In the genomic region with DNA sequence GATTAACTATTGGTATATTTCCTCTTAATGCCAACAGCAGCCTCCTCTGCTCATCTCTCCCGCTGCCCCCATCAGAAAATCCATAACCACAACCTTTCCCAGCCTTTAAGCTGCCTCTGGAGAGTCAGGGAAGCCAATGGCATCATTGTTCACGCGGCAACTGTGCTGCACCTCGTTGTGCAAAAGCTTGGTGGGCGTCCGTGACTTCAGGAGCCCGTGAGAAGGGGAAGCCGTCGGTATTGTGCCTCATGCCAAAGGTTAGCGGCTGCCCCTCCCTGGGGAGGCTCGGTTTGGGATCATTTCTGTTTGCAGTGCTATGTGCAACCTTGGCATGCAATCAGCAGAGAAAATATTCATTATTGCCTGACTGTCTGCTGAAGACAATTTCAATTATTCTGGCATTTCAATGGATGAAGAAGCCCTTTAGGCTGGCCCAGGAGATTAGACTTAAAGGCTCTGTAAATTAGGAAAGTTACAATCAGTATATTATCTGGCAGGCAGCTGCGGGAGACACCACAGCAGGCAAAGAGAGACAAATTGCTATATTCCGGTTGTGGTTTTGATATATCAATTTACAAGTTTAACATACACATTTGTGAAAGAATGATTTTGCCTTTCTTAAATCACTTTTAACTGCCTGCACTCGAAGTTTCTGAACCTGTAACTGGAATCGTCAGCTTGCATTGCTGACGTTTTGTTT, we compare ENCODE assay signal across 32 cellular contexts.
"Had no signal": no experiment of that assay in that cellular context is flagged by ENCODE, and none has a peak within 500 bp of the region (broad histone marks: within the 10 kb centered on the region; RNA-seq: fewer than 3 reads in every experiment).

No MANE protein-coding gene starts in this region.

- H3K27ac Mint-ChIP-seq: activated CD4-positive, alpha-beta T cell treated with anti-CD3 and anti-CD28 coated beads, Interleukin-2, amount 10 ng/mL, durations not matched to agents 7 days and 5 days; activated CD8-positive, alpha-beta T cell treated with anti-CD3 and anti-CD28 coated beads for 36 hours; activated naive CD8-positive, alpha-beta T cell; dendritic cell treated with granulocyte-macrophage colony-stimulating factor and Interleukin-4, amounts not matched to agents 40 ng/mL and 50 ng/mL, for 4 days; natural killer cell treated with Interleukin-12 subunit alpha and Interleukin-12 subunit beta and Interleukin-15 and Interleukin-18, amount 100 ng/mL, for 72 hours; stimulated activated memory B cell treated with anti-CD40 and anti-IgM and Interleukin-4, amounts not matched to agents 10 μg/mL and 1 μg/mL and 100 μg/mL, for 72 hours; stimulated activated naive CD8-positive, alpha-beta T cell treated with anti-CD3 and anti-CD28 coated beads, Interleukin-15, amount 100 ng/mL, for 72 hours; T-helper 17 cell; WTC11 had no signal

- H3K27ac ChIP-seq: esophagus muscularis mucosa, foreskin keratinocyte, heart right ventricle, left lung, lower lobe of right lung, pancreas, prostate gland, upper lobe of right lung had no signal

- DNase-seq: activated CD4-positive, alpha-beta T cell treated with anti-CD3 and anti-CD28 coated beads for 1 hour; activated CD4-positive, alpha-beta T cell treated with anti-CD3 and anti-CD28 coated beads, Interleukin-2, amount 10 ng/mL, durations not matched to agents 7 days and 5 days; activated CD8-positive, alpha-beta T cell treated with anti-CD3 and anti-CD28 coated beads for 36 hours; activated effector memory CD4-positive, alpha-beta T cell treated with Interleukin-2 at 50 U/mL for 16 hours; activated naive CD4-positive, alpha-beta T cell treated with Interleukin-2 at 50 U/mL for 16 hours; anterior cingulate cortex; foreskin keratinocyte; heart right ventricle; kidney glomerular epithelial cell; left lung; lower lobe of right lung; mesendoderm; nucleus accumbens; pancreas; stimulated activated CD4-positive, alpha-beta T cell treated with anti-CD3 and anti-CD28 coated beads, Interleukin-1b, Interleukin-23, amount 100 ng/mL, for 48 hours; stimulated activated CD4-positive, alpha-beta T cell treated with anti-CD3 and anti-CD28 coated beads, Interleukin-4, amount 100 ng/mL, for 4 hours; stimulated activated CD8-positive, alpha-beta memory T cell treated with anti-CD3 and anti-CD28 coated beads, Interleukin-4, amount 100 ng/mL, for 48 hours; stimulated activated naive CD8-positive, alpha-beta T cell treated with anti-CD3 and anti-CD28 coated beads, Interleukin-15, amount 100 ng/mL, for 72 hours; substantia nigra; T-helper 17 cell; T1000; upper lobe of right lung had no signal

- H3K4me3 ChIP-seq: esophagus muscularis mucosa, heart right ventricle, left lung, lower lobe of right lung, pancreas, prostate gland, smooth muscle cell, upper lobe of right lung had no signal

- FAIRE-seq: bronchial epithelial cell had no signal

- H3K27me3 ChIP-seq: foreskin keratinocyte had no signal

- H3K4me1 ChIP-seq: esophagus muscularis mucosa, heart right ventricle, left lung, lower lobe of right lung, pancreas, prostate gland, upper lobe of right lung had no signal

- ATAC-seq: activated CD8-positive, alpha-beta T cell treated with anti-CD3 and anti-CD28 coated beads for 36 hours; foreskin keratinocyte; heart right ventricle; left lung; lower lobe of right lung; natural killer cell treated with Interleukin-12 subunit alpha and Interleukin-12 subunit beta and Interleukin-15 and Interleukin-18, amount 100 ng/mL, for 72 hours; pancreas; stimulated activated memory B cell treated with anti-CD40 and anti-IgM and Interleukin-4, amounts not matched to agents 10 μg/mL and 1 μg/mL and 100 μg/mL, for 72 hours; stimulated activated naive CD8-positive, alpha-beta T cell treated with anti-CD3 and anti-CD28 coated beads, Interleukin-15, amount 100 ng/mL, for 72 hours; T-helper 17 cell; upper lobe of right lung; WTC11 had no signal

- H3K27me3 Mint-ChIP-seq: activated naive CD8-positive, alpha-beta T cell; stimulated activated memory B cell treated with anti-CD40 and anti-IgM and Interleukin-4, amounts not matched to agents 10 μg/mL and 1 μg/mL and 100 μg/mL, for 72 hours had no signal

- H3K36me3 ChIP-seq: esophagus muscularis mucosa, heart right ventricle, left lung, lower lobe of right lung, pancreas, prostate gland, upper lobe of right lung had no signal

- H3K4me2 ChIP-seq: smooth muscle cell had no signal

- H3K9me3 ChIP-seq: esophagus muscularis mucosa, heart right ventricle, left lung, lower lobe of right lung, pancreas, prostate gland, upper lobe of right lung had no signal

- H3K4me1 Mint-ChIP-seq: activated CD4-positive, alpha-beta T cell treated with anti-CD3 and anti-CD28 coated beads, Interleukin-2, amount 10 ng/mL, durations not matched to agents 7 days and 5 days; central memory CD8-positive, alpha-beta T cell; stimulated activated memory B cell treated with anti-CD40 and anti-IgM and Interleukin-4, amounts not matched to agents 10 μg/mL and 1 μg/mL and 100 μg/mL, for 72 hours had no signal

- H3K9me3 Mint-ChIP-seq: activated CD4-positive, alpha-beta T cell treated with anti-CD3 and anti-CD28 coated beads, Interleukin-2, amount 10 ng/mL, durations not matched to agents 7 days and 5 days; activated CD8-positive, alpha-beta T cell treated with anti-CD3 and anti-CD28 coated beads for 36 hours; central memory CD8-positive, alpha-beta T cell; dendritic cell treated with granulocyte-macrophage colony-stimulating factor and Interleukin-4, amounts not matched to agents 40 ng/mL and 50 ng/mL, for 4 days; natural killer cell treated with Interleukin-12 subunit alpha and Interleukin-12 subunit beta and Interleukin-15 and Interleukin-18, amount 100 ng/mL, for 72 hours; stimulated activated naive CD8-positive, alpha-beta T cell treated with anti-CD3 and anti-CD28 coated beads, Interleukin-15, amount 100 ng/mL, for 72 hours; WTC11 had no signal

- H3K4me3 Mint-ChIP-seq: activated CD4-positive, alpha-beta T cell treated with anti-CD3 and anti-CD28 coated beads, Interleukin-2, amount 10 ng/mL, durations not matched to agents 7 days and 5 days; activated CD8-positive, alpha-beta T cell treated with anti-CD3 and anti-CD28 coated beads for 36 hours; activated naive CD8-positive, alpha-beta T cell; central memory CD8-positive, alpha-beta T cell; dendritic cell treated with granulocyte-macrophage colony-stimulating factor and Interleukin-4, amounts not matched to agents 40 ng/mL and 50 ng/mL, for 4 days; natural killer cell treated with Interleukin-12 subunit alpha and Interleukin-12 subunit beta and Interleukin-15 and Interleukin-18, amount 100 ng/mL, for 72 hours; stimulated activated memory B cell treated with anti-CD40 and anti-IgM and Interleukin-4, amounts not matched to agents 10 μg/mL and 1 μg/mL and 100 μg/mL, for 72 hours; stimulated activated naive CD8-positive, alpha-beta T cell treated with anti-CD3 and anti-CD28 coated beads, Interleukin-15, amount 100 ng/mL, for 72 hours; T-helper 17 cell; WTC11 had no signal

- H3K36me3 Mint-ChIP-seq: activated naive CD8-positive, alpha-beta T cell; natural killer cell treated with Interleukin-12 subunit alpha and Interleukin-12 subunit beta and Interleukin-15 and Interleukin-18, amount 100 ng/mL, for 72 hours; stimulated activated memory B cell treated with anti-CD40 and anti-IgM and Interleukin-4, amounts not matched to agents 10 μg/mL and 1 μg/mL and 100 μg/mL, for 72 hours; WTC11 had no signal
